9 cellular contexts compared by ENCODE assay signal in genomic region chr2:54568876-54569298, GRCh38.
DNase-seq lines count a peak whose midpoint lies in the region; ATAC-seq, FAIRE-seq and TF ChIP-seq lines count a peak whose summit lies in the region.
"Had no signal": no experiment of that assay in that cellular context is flagged by ENCODE, and none has a peak within 500 bp of the region (broad histone marks: within the 10 kb centered on the region; RNA-seq: fewer than 3 reads in every experiment).

No MANE protein-coding gene starts in this region.

- no peaks in the 10 kb centered on the region for H3K9me3 Mint-ChIP-seq in astrocyte (ENCODE audit: unreplicated experiment)

- peaks cover 16% of the 10 kb centered on the region for H4K20me1 ChIP-seq in astrocyte (ENCODE audit: insufficient read depth, low read length)

- FAIRE-seq in astrocyte (lab: Jason Lieb, UNC) = no peak
- FAIRE-seq: islet of Langerhans had no signal

- no peak for TF ChIP-seq POLR2A in spleen (IDR thresholded peaks at IDR 0.05)

- H3K27me3 Mint-ChIP-seq in astrocyte (ENCODE audit: low read depth, unreplicated experiment) = no peaks in the 10 kb centered on the region

- H3K36me3 Mint-ChIP-seq in astrocyte (ENCODE audit: low read depth, unreplicated experiment) = peaks cover 4% of the 10 kb centered on the region

- H3K27me3 ChIP-seq in astrocyte (ENCODE audit: insufficient read depth, low read length) (no peaks in the 10 kb centered on the region), spleen (replicated peaks in 1 of 7) (no peaks in the 10 kb centered on the region)

- 7 to 17% (median 9%) methylated on average over 5 of the region's 5 CpGs for WGBS in spleen, 5 donors

- no peak overlapping the region for H3K9ac ChIP-seq in astrocyte (ENCODE audit: low read length)

- no peaks in the 10 kb centered on the region for H3K36me3 ChIP-seq in astrocyte (ENCODE audit: insufficient read depth, low read length)
- H3K36me3 ChIP-seq in spleen = peaks cover 0 to 17% (median 0%) of the 10 kb centered on the region in 6 donors

- H3K27ac ChIP-seq in astrocyte (ENCODE audit: low read depth, low read length) = no peak overlapping the region
- peak overlapping the region; percentile 69 to 93 (median 86) for H3K27ac ChIP-seq in spleen

- peak; percentile 28 for DNase-seq in NCI-H82 (lab: John Stamatoyannopoulos, UW)
- DNase-seq in NCI-H82 treated with DMSO at 0.1 percent for 48 hours (lab: John Stamatoyannopoulos, UW; ENCODE audit: unreplicated experiment) = no peak
- DNase-seq in astrocyte (ENCODE audit: low read depth) = no peak
- DNase-seq in spleen = no peak
- no peak for DNase-seq in HK-2 (ENCODE audit: unreplicated experiment)
- no peak for DNase-seq in DMS153 (lab: John Stamatoyannopoulos, UW)
- DNase-seq in NCI-H1694 (lab: John Stamatoyannopoulos, UW) = no peak

- ATAC-seq in HG03095 (IDR thresholded peaks at IDR 0.05; ENCODE audit: unreplicated experiment) = peak; percentile 30

- peak overlapping the region; percentile 72 for H3K27ac Mint-ChIP-seq in astrocyte (ENCODE audit: unreplicated experiment)

- H2AFZ ChIP-seq in astrocyte (ENCODE audit: low read depth, low read length) = no peak overlapping the region

- H3K79me2 ChIP-seq in astrocyte (ENCODE audit: insufficient read depth, low read length) = peaks cover 83% of the 10 kb centered on the region

- H3K4me1 Mint-ChIP-seq in astrocyte (ENCODE audit: low read depth, unreplicated experiment) = peaks cover 62% of the 10 kb centered on the region

- TF ChIP-seq CTCF in astrocyte (IDR thresholded peaks at IDR 0.05; ENCODE audit: insufficient read depth, low read depth, low read length) = no peak
- no peak for TF ChIP-seq CTCF in spleen (IDR thresholded peaks at IDR 0.05 in 8 of 11, conservative IDR thresholded peaks at IDR 0.05 in 3 of 11)

- no peaks in the 10 kb centered on the region for H3K9me3 ChIP-seq in astrocyte (ENCODE audit: insufficient read depth, low read depth, low read length)
- no peaks in the 10 kb centered on the region for H3K9me3 ChIP-seq in spleen

- peaks cover 54% of the 10 kb centered on the region for H3K4me1 ChIP-seq in astrocyte (ENCODE audit: insufficient read depth, low read length)
- peaks cover 60 to 100% (median 95%) of the 10 kb centered on the region in 6 donors for H3K4me1 ChIP-seq in spleen

- peak overlapping the region; percentile 17 for H3K4me2 ChIP-seq in astrocyte (ENCODE audit: low read length)

- intact Hi-C loops in spleen (cut with DNase I; ENCODE audit: low total_unique reads) = no loop called here

- peak overlapping the region; percentile 35 for H3K4me3 Mint-ChIP-seq in astrocyte (ENCODE audit: unreplicated experiment)

- H3K4me3 ChIP-seq in astrocyte (ENCODE audit: insufficient read depth, low read depth, low read length) = no peak overlapping the region
- peak overlapping the region in 2 of 8 donors; percentile 1 to 45 for H3K4me3 ChIP-seq in spleen
